18 cellular contexts compared by ENCODE assay signal in genomic region chr9:133987455-133987800, GRCh38.
"Had no signal": no experiment of that assay in that cellular context is flagged by ENCODE, and none has a peak within 500 bp of the region (broad histone marks: within the 10 kb centered on the region; RNA-seq: fewer than 3 reads in every experiment).

No MANE protein-coding gene starts in this region.

- H3K27ac ChIP-seq: esophagus squamous epithelium, tibial artery, vagina had no signal

- H3K4me1 Mint-ChIP-seq: activated naive CD4-positive, alpha-beta T cell treated with anti-CD3 and anti-CD28 coated beads, Interleukin-2, amount 50 U/mL, for 24 hours had no signal

- H3K27me3 ChIP-seq: adrenal gland, tibial artery, vagina had no signal

- H3K27ac Mint-ChIP-seq: activated B cell treated with CpG ODN at 0.5 μM for 24 hours; activated CD8-positive, alpha-beta T cell treated with anti-CD3 and anti-CD28 coated beads for 36 hours; activated naive CD4-positive, alpha-beta T cell treated with anti-CD3 and anti-CD28 coated beads, Interleukin-2, amount 50 U/mL, for 24 hours had no signal

- H3K9me3 ChIP-seq: adrenal gland, esophagus squamous epithelium, tibial artery, vagina had no signal

- H3K4me3 Mint-ChIP-seq: activated B cell treated with CpG ODN at 0.5 μM for 24 hours; activated CD8-positive, alpha-beta T cell treated with anti-CD3 and anti-CD28 coated beads for 36 hours; activated naive CD4-positive, alpha-beta T cell treated with anti-CD3 and anti-CD28 coated beads, Interleukin-2, amount 50 U/mL, for 24 hours; activated T-cell treated with anti-CD3 and anti-CD28 coated beads, Interleukin-2, amount 50 U/mL, for 4 hours had no signal

- H3K36me3 Mint-ChIP-seq: activated naive CD4-positive, alpha-beta T cell treated with anti-CD3 and anti-CD28 coated beads, Interleukin-2, amount 50 U/mL, for 24 hours; naive thymus-derived CD8-positive, alpha-beta T cell had no signal

- DNase-seq: activated B cell treated with CpG ODN at 0.5 μM for 24 hours; activated CD4-positive, alpha-beta T cell treated with anti-CD3 and anti-CD28 coated beads for 48 hours; activated CD8-positive, alpha-beta T cell treated with anti-CD3 and anti-CD28 coated beads for 36 hours; activated effector memory CD4-positive, alpha-beta T cell treated with anti-CD3 and anti-CD28 coated beads, Interleukin-2, amount 50 U/mL, for 16 hours; activated T-cell treated with anti-CD3 and anti-CD28 coated beads, Interleukin-2, amount 50 U/mL, for 4 hours; adrenal gland; central memory CD4-positive, alpha-beta T cell; cortex of kidney; effector CD4-positive, alpha-beta T cell; esophagus squamous epithelium; mesenchymal stem cell; stimulated activated naive B cell treated with anti-CD40 and anti-IgM and Interleukin-4, amounts not matched to agents 10 μg/mL and 1 μg/mL and 100 μg/mL, for 72 hours; T-helper 2 cell; tibial artery had no signal

- H3K36me3 ChIP-seq: adrenal gland, esophagus squamous epithelium, tibial artery, vagina had no signal

- ATAC-seq: activated CD8-positive, alpha-beta T cell treated with anti-CD3 and anti-CD28 coated beads for 36 hours; activated T-cell treated with anti-CD3 and anti-CD28 coated beads, Interleukin-2, amount 50 U/mL, for 4 hours; left lobe of liver; naive thymus-derived CD8-positive, alpha-beta T cell; stimulated activated naive B cell treated with anti-CD40 and anti-IgM and Interleukin-4, amounts not matched to agents 10 μg/mL and 1 μg/mL and 100 μg/mL, for 72 hours had no signal

- H3K27me3 Mint-ChIP-seq: activated B cell treated with CpG ODN at 0.5 μM for 24 hours; stimulated activated naive B cell treated with anti-CD40 and anti-IgM and Interleukin-4, amounts not matched to agents 10 μg/mL and 1 μg/mL and 100 μg/mL, for 72 hours had no signal

- H3K9me3 Mint-ChIP-seq: activated B cell treated with CpG ODN at 0.5 μM for 24 hours; activated CD8-positive, alpha-beta T cell treated with anti-CD3 and anti-CD28 coated beads for 36 hours; activated naive CD4-positive, alpha-beta T cell treated with anti-CD3 and anti-CD28 coated beads, Interleukin-2, amount 50 U/mL, for 24 hours; activated T-cell treated with anti-CD3 and anti-CD28 coated beads, Interleukin-2, amount 50 U/mL, for 4 hours; naive thymus-derived CD8-positive, alpha-beta T cell; stimulated activated naive B cell treated with anti-CD40 and anti-IgM and Interleukin-4, amounts not matched to agents 10 μg/mL and 1 μg/mL and 100 μg/mL, for 72 hours had no signal

- H3K4me3 ChIP-seq: adrenal gland, esophagus squamous epithelium, tibial artery, vagina had no signal
